21 cellular contexts compared by ENCODE assay signal in genomic region chr3:182165234-182165633, GRCh38.
DNase-seq lines count a peak whose midpoint lies in the region; FAIRE-seq and TF ChIP-seq lines count a peak whose summit lies in the region.
"Had no signal": no experiment of that assay in that cellular context is flagged by ENCODE, and none has a peak within 500 bp of the region (broad histone marks: within the 10 kb centered on the region; RNA-seq: fewer than 3 reads in every experiment).

No MANE protein-coding gene starts in this region.

- H3K9ac ChIP-seq in neural progenitor cell, result no peak overlapping the region

- intact Hi-C loops in Caco-2 (cut with micrococcal nuclease; ENCODE audit: unreplicated experiment), result loop anchor here (1.0 kb wide), 2 partner anchors 15 to 47 kb away; no protein-coding TSS in a partner anchor

- peaks cover 14% of the 10 kb centered on the region for H3K4me1 Mint-ChIP-seq in Caco-2 (ENCODE audit: low read depth, unreplicated experiment)
- peaks cover 6% of the 10 kb centered on the region for H3K4me1 Mint-ChIP-seq in neural progenitor cell
- H3K4me1 Mint-ChIP-seq: activated naive CD8-positive, alpha-beta T cell treated with anti-CD3 and anti-CD28 coated beads, Interleukin-2, amount 10 ng/mL, durations not matched to agents 7 days and 5 days; CD14-positive monocyte; stimulated activated effector memory CD8-positive, alpha-beta T cell treated with anti-CD3 and anti-CD28 coated beads, Interleukin-12 subunit alpha, Interleukin-12 subunit beta, amount 100 ng/mL, for 72 hours; T-helper 17 cell had no signal

- no peak for FAIRE-seq in RCC 7860 (lab: Jason Lieb, UNC)

- H3K4me3 Mint-ChIP-seq in Caco-2 (ENCODE audit: unreplicated experiment) (peak overlapping the region; percentile 36), neural progenitor cell (no peak overlapping the region)
- H3K4me3 Mint-ChIP-seq: activated naive CD8-positive, alpha-beta T cell treated with anti-CD3 and anti-CD28 coated beads, Interleukin-2, amount 10 ng/mL, durations not matched to agents 7 days and 5 days; CD14-positive monocyte; HFFc6; natural killer cell treated with Interleukin-12 subunit alpha and Interleukin-12 subunit beta and Interleukin-15 and Interleukin-18, amount 100 ng/mL, for 72 hours; stimulated activated effector memory CD8-positive, alpha-beta T cell treated with anti-CD3 and anti-CD28 coated beads, Interleukin-12 subunit alpha, Interleukin-12 subunit beta, amount 100 ng/mL, for 72 hours; T-helper 17 cell had no signal

- BruUV-seq in Caco-2 (replicated peaks; lab: Mats Ljungman, UMichigan), result no TSS peak

- no peaks in the 10 kb centered on the region for H3F3A ChIP-seq in neural progenitor cell (ENCODE audit: low read depth)

- H3K36me3 Mint-ChIP-seq in Caco-2 (ENCODE audit: insufficient read depth, unreplicated experiment) (no peaks in the 10 kb centered on the region), neural progenitor cell (no peaks in the 10 kb centered on the region)
- H3K36me3 Mint-ChIP-seq: activated naive CD8-positive, alpha-beta T cell treated with anti-CD3 and anti-CD28 coated beads, Interleukin-2, amount 10 ng/mL, durations not matched to agents 7 days and 5 days; CD14-positive monocyte; natural killer cell treated with Interleukin-12 subunit alpha and Interleukin-12 subunit beta and Interleukin-15 and Interleukin-18, amount 100 ng/mL, for 72 hours; stimulated activated effector memory CD8-positive, alpha-beta T cell treated with anti-CD3 and anti-CD28 coated beads, Interleukin-12 subunit alpha, Interleukin-12 subunit beta, amount 100 ng/mL, for 72 hours had no signal

- no peaks in the 10 kb centered on the region; the same call in 1 of the 2 replicates for H3K36me3 ChIP-seq in Caco-2 (ENCODE audit: control insufficient read depth, insufficient read depth, low read length)
- H3K36me3 ChIP-seq in neural progenitor cell, result no peaks in the 10 kb centered on the region
- H3K36me3 ChIP-seq: esophagus muscularis mucosa had no signal

- POLR2A ChIA-PET in Caco-2 (lab: Charles Lee) (interaction anchor here (0.7 kb wide), 1 partner anchor 48 kb away, joined by 4 read pairs; no protein-coding TSS in a partner anchor), GM10248 (lab: Yijun Ruan, JAX) (no interaction called here)

- no peaks in the 10 kb centered on the region for H3K79me2 ChIP-seq in neural progenitor cell (ENCODE audit: low read depth)

- no peaks in the 10 kb centered on the region for H3K27me3 ChIP-seq in Caco-2 (replicated peaks; ENCODE audit: control insufficient read depth, insufficient read depth, low read length)
- no peaks in the 10 kb centered on the region for H3K27me3 ChIP-seq in neural progenitor cell

- no peak overlapping the region for H3K4me2 ChIP-seq in neural progenitor cell

- H3K9me3 Mint-ChIP-seq in Caco-2 (ENCODE audit: unreplicated experiment) (no peaks in the 10 kb centered on the region), neural progenitor cell (no peaks in the 10 kb centered on the region)
- H3K9me3 Mint-ChIP-seq: activated naive CD8-positive, alpha-beta T cell treated with anti-CD3 and anti-CD28 coated beads, Interleukin-2, amount 10 ng/mL, durations not matched to agents 7 days and 5 days; natural killer cell treated with Interleukin-12 subunit alpha and Interleukin-12 subunit beta and Interleukin-15 and Interleukin-18, amount 100 ng/mL, for 72 hours had no signal

- H3K9me3 ChIP-seq in Caco-2 (no peaks in the 10 kb centered on the region), neural progenitor cell (ENCODE audit: low read depth) (no peaks in the 10 kb centered on the region)
- H3K9me3 ChIP-seq: esophagus muscularis mucosa had no signal

- TF ChIP-seq CTCF in Caco-2 (IDR thresholded peaks at IDR 0.05; ENCODE audit: insufficient read depth in 1 of 2, low read depth in 1 of 2, low read length in 1 of 2, severe bottlenecking in 1 of 2, unreplicated experiment in 1 of 2) (no peak), epithelial cell of proximal tubule (conservative IDR thresholded peaks at IDR 0.05; ENCODE audit: low read depth, low read length) (no peak), neural progenitor cell (IDR thresholded peaks at IDR 0.05) (no peak), GM10248 (IDR thresholded peaks at IDR 0.05; ENCODE audit: control extremely low read depth, extremely low read depth, low read depth, missing control alignments) (no peak)

- H3K27me3 Mint-ChIP-seq in Caco-2 (ENCODE audit: insufficient read depth, unreplicated experiment) (no peaks in the 10 kb centered on the region), neural progenitor cell (ENCODE audit: insufficient read depth, low read depth) (peaks cover 3% of the 10 kb centered on the region)
- H3K27me3 Mint-ChIP-seq: activated naive CD8-positive, alpha-beta T cell treated with anti-CD3 and anti-CD28 coated beads, Interleukin-2, amount 10 ng/mL, durations not matched to agents 7 days and 5 days; natural killer cell treated with Interleukin-12 subunit alpha and Interleukin-12 subunit beta and Interleukin-15 and Interleukin-18, amount 100 ng/mL, for 72 hours; T-helper 17 cell had no signal

- no peak overlapping the region for H3K27ac ChIP-seq in neural progenitor cell
- H3K27ac ChIP-seq: esophagus muscularis mucosa had no signal

- CTCF ChIA-PET in Caco-2 (lab: Charles Lee) (interaction anchor here (0.7 to 0.9 kb wide), 4 partner anchors 47 to 465 kb away, joined by 3 to 6 read pairs (median 3); no protein-coding TSS in a partner anchor), GM10248 (lab: Yijun Ruan, JAX) (interaction anchor here (1.7 kb wide), 1 partner anchor 15 kb away, joined by 5 read pairs; no protein-coding TSS in a partner anchor)

- DNase-seq in Caco-2, result peak; percentile 73 to 83
- peak; percentile 41 for DNase-seq in RCC 7860 (ENCODE audit: low spot score)
- peak; percentile 64 for DNase-seq in epithelial cell of proximal tubule (ENCODE audit: low read depth)
- DNase-seq in neural progenitor cell (ENCODE audit: low spot score), result no peak
- DNase-seq in SHP77 (lab: John Stamatoyannopoulos, UW), result no peak
- no peak for DNase-seq in GM10248 (ENCODE audit: extremely low spot score)
- no peak for DNase-seq in NCI-H1105 treated with DMSO at 0.1 percent for 48 hours (lab: John Stamatoyannopoulos, UW)
- no peak for DNase-seq in T-helper 2 cell
- DNase-seq: ACHN; activated CD4-positive, CD25-positive, alpha-beta regulatory T cell; activated naive CD8-positive, alpha-beta T cell treated with anti-CD3 and anti-CD28 coated beads, Interleukin-2, amount 10 ng/mL, durations not matched to agents 7 days and 5 days; DMS153; glutamatergic neuron; HFFc6; mesendoderm; NCI-H1436 treated with DMSO at 0.1 percent for 48 hours; T-helper 17 cell had no signal

- no peak overlapping the region for H3K4me3 ChIP-seq in Caco-2 (ENCODE audit: low read depth, low read length)
- H3K4me3 ChIP-seq in epithelial cell of proximal tubule (ENCODE audit: low read depth, low read length), result no peak overlapping the region
- no peak overlapping the region for H3K4me3 ChIP-seq in neural progenitor cell
- H3K4me3 ChIP-seq: esophagus muscularis mucosa had no signal

- H3K4me1 ChIP-seq in Caco-2 (peaks cover 13% of the 10 kb centered on the region), neural progenitor cell (peaks cover 6% of the 10 kb centered on the region)
- H3K4me1 ChIP-seq: esophagus muscularis mucosa had no signal

- no peak overlapping the region for H2AFZ ChIP-seq in neural progenitor cell (replicated peaks)

- H4K20me1 ChIP-seq in neural progenitor cell (ENCODE audit: low read depth), result no peaks in the 10 kb centered on the region

- H3K27ac Mint-ChIP-seq in Caco-2 (ENCODE audit: unreplicated experiment) (peak overlapping the region; percentile 84), neural progenitor cell (peak overlapping the region; percentile 36)
- H3K27ac Mint-ChIP-seq: activated naive CD8-positive, alpha-beta T cell treated with anti-CD3 and anti-CD28 coated beads, Interleukin-2, amount 10 ng/mL, durations not matched to agents 7 days and 5 days; CD14-positive monocyte; HFFc6; natural killer cell treated with Interleukin-12 subunit alpha and Interleukin-12 subunit beta and Interleukin-15 and Interleukin-18, amount 100 ng/mL, for 72 hours; stimulated activated effector memory CD8-positive, alpha-beta T cell treated with anti-CD3 and anti-CD28 coated beads, Interleukin-12 subunit alpha, Interleukin-12 subunit beta, amount 100 ng/mL, for 72 hours; T-helper 17 cell had no signal

Comparison
In these comparisons a context has a peak if more than half of its experiments do, and no peak if none do; other contexts are left out.
1. DNase-seq: peak in Caco-2 (2 of 2), RCC 7860 (single experiment) and epithelial cell of proximal tubule (single experiment); none in neural progenitor cell (single experiment), SHP77 (0 of 2), GM10248 (single experiment), NCI-H1105 treated with DMSO at 0.1 percent for 48 hours (single experiment) and T-helper 2 cell (0 of 5).